Comparison of ENCODE assay signal across 8 cellular contexts in genomic region chr1:32013386-32014198, GRCh38. TPM values are rescaled to one million over a fixed set of nuclear protein-coding genes. Genes with fewer than 3 reads are reported as not detected.
A peak's percentile ranks its signal among the peaks of the same experiment; 100 is the strongest.
DNase-seq lines count a peak whose midpoint lies in the region; ATAC-seq and TF ChIP-seq lines count a peak whose summit lies in the region.

Gene KHDRBS1, plus strand, starts transcription at chr1:32013868. Its CDS starts 128 bp downstream, at chr1:32013996.

- ATAC-seq in GM19023 (IDR thresholded peaks at IDR 0.05; ENCODE audit: unreplicated experiment): peak; percentile 73
- ATAC-seq in HG03280 (IDR thresholded peaks at IDR 0.05; ENCODE audit: unreplicated experiment): peak; percentile 85

- peak within 1 kb of the TSS; percentile 85 to 99 (median 90) for H3K4me3 ChIP-seq in spleen

- no peaks in the 10 kb centered on the region for H3K27me3 ChIP-seq in spleen (replicated peaks in 1 of 7)

- TF ChIP-seq POLR2A in spleen (IDR thresholded peaks at IDR 0.05): peak; percentile 57 to 64 (median 58)

- H3K9me3 ChIP-seq in spleen: no peaks in the 10 kb centered on the region

- peaks cover 0 to 13% (median 0%) of the 10 kb centered on the region in 6 donors for H3K36me3 ChIP-seq in spleen

- peaks cover 25 to 60% (median 48%) of the 10 kb centered on the region in 6 donors for H3K4me1 ChIP-seq in spleen

- intact Hi-C loops in spleen (cut with DNase I; ENCODE audit: low total_unique reads): loop anchor here (10.0 kb wide), 1 partner anchor 51 kb away; no protein-coding TSS in a partner anchor

- 0 to 1% (median 1%) methylated on average over 71 to 101 of the region's 101 CpGs for WGBS in spleen, 5 donors

- TF ChIP-seq CTCF in spleen (IDR thresholded peaks at IDR 0.05 in 8 of 11, conservative IDR thresholded peaks at IDR 0.05 in 3 of 11): peak in 2 of 11 experiments; percentile 33 to 41

- peak; percentile 100 for DNase-seq in AG08396 (ENCODE audit: low spot score)
- DNase-seq in NCI-H345 treated with DMSO at 0.1 percent for 48 hours (lab: John Stamatoyannopoulos, UW; ENCODE audit: unreplicated experiment): peak; percentile 98
- DNase-seq in activated CD4-positive, CD25-positive, alpha-beta regulatory T cell (lab: John Stamatoyannopoulos, UW): peak; percentile 93 to 98 (median 96)
- peak; percentile 99 for DNase-seq in central memory CD4-positive, alpha-beta T cell
- peak; percentile 99 for DNase-seq in inferior parietal cortex (ENCODE audit: extremely low spot score)
- peak; percentile 99 for DNase-seq in spleen

- peak within 1 kb of the TSS; percentile 96 to 100 (median 100) for H3K27ac ChIP-seq in spleen

RNA-seq across cellular contexts. Expression of gene KHDRBS1, which starts in this region (rescaled TPM):
- total RNA-seq in spleen: 100 to 1,000 TPM in 3 of 7 donors, 10 to 100 TPM in 4; 69.9 to 109 (median 97.9) TPM
- polyA plus RNA-seq in spleen: 10 to 100 TPM; 63.8 to 80.6 (median 74.5) TPM

Comparison
In these comparisons a context has a peak if more than half of its experiments do, and no peak if none do; other contexts are left out.
1. Peak in every context shown above with its lines: DNase-seq, ATAC-seq, H3K4me3 ChIP-seq and H3K27ac ChIP-seq.